In the genomic region with DNA sequence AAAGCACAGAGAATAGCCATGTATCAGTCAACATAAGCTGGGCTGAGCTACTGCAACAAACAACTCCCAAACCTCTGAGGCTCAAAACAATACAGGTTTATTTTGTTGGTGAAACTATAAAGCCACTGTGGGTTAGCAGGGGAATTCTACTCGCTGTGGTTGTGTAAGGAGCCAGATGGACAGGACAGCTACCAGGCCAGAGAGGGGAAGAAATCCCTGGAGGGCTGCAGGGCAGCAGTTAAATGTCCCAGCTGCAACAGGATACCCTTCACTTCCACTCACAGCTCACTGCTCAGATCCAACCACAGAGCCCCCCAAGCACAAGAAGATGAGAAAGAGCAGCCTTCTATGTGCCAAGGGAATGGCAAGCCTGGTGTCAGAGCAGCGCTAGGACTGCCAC, we compare ENCODE assay signal across 18 cellular contexts.
"Had no signal": no experiment of that assay in that cellular context is flagged by ENCODE, and none has a peak within 500 bp of the region (broad histone marks: within the 10 kb centered on the region; RNA-seq: fewer than 3 reads in every experiment).

No MANE protein-coding gene starts in this region.

- H3K36me3 ChIP-seq: left lung, ovary, right lobe of liver, thoracic aorta, tibial nerve, upper lobe of left lung, uterus had no signal

- H3K9me3 ChIP-seq: left lung, mucosa of descending colon, ovary, right lobe of liver, thoracic aorta, tibial nerve, upper lobe of left lung, uterus had no signal

- H3K4me3 ChIP-seq: coronary artery, left lung, mucosa of descending colon, ovary, right lobe of liver, thoracic aorta, tibial nerve, upper lobe of left lung, uterus had no signal

- DNase-seq: dermis blood vessel endothelial cell; left lung; mesenchymal stem cell; mucosa of descending colon; naive B cell; ovary; posterior cingulate gyrus; right lobe of liver; small intestine; stimulated activated CD4-positive, alpha-beta T cell treated with anti-CD3 and anti-CD28 coated beads, Interleukin-15, amount 100 ng/mL, for 24 hours; stimulated activated CD4-positive, alpha-beta T cell treated with anti-CD3 and anti-CD28 coated beads, Interleukin-2, amount 100 ng/mL, for 48 hours; stimulated activated naive B cell treated with anti-CD40 and anti-IgM and Interleukin-4, amounts not matched to agents 10 μg/mL and 1 μg/mL and 100 μg/mL, for 72 hours; uterus had no signal

- ATAC-seq: left lung; mucosa of descending colon; natural killer cell treated with Interleukin-12 subunit alpha and Interleukin-12 subunit beta and Interleukin-15 and Interleukin-18, amount 100 ng/mL, for 72 hours; right lobe of liver; stimulated activated naive B cell treated with anti-CD40 and anti-IgM and Interleukin-4, amounts not matched to agents 10 μg/mL and 1 μg/mL and 100 μg/mL, for 72 hours had no signal

- H3K27me3 ChIP-seq: left lung, ovary, right lobe of liver, tibial nerve, upper lobe of left lung, uterus had no signal

- H3K4me1 ChIP-seq: left lung, right lobe of liver, tibial nerve, upper lobe of left lung, uterus had no signal
